Comparison of ENCODE assay signal across 8 cellular contexts in the genomic region with DNA sequence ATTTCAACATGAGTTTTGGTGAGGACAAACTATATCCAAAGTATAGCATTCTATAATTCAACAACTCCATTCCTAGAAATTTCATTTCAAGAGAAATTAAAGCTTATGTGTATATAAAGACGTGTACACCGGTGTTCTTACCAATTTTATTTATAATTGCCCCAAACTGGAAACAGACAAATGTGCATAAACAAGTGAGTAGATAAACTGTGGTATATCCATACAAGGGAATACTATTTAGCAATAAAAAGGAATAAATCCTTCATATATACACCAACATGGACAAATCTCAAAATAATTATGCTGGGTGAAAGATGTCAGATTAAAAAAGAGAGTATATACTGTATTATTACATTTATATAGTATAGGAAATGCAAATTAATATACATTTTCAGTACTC. TPM values are rescaled to one million over a fixed set of nuclear protein-coding genes. Genes with fewer than 3 reads are reported as not detected.
"Had no signal": no experiment of that assay in that cellular context is flagged by ENCODE, and none has a peak within 500 bp of the region (broad histone marks: within the 10 kb centered on the region; RNA-seq: fewer than 3 reads in every experiment).

No MANE protein-coding gene starts in this region.

- H3K4me3 ChIP-seq: K562 had no signal

- DNase-seq: IMR-90 had no signal

- ATAC-seq: HepG2, K562 had no signal

- FAIRE-seq: HepG2, HTR-8/SVneo, K562 had no signal

- H3K27me3 Mint-ChIP-seq: IgD-negative memory B cell had no signal

- H3K27ac ChIP-seq: HL-60 had no signal

- H3K4me3 Mint-ChIP-seq: IgD-negative memory B cell had no signal

- H3K27ac Mint-ChIP-seq: IgD-negative memory B cell had no signal

RNA-seq across cellular contexts. Expression of a gene that starts 42.0 kb away (rescaled TPM):
- total RNA-seq: HepG2, HT-29, HT1080, IMR-90 had no signal
- polyA plus RNA-seq: HepG2, IMR-90 had no signal

RNA-seq across cellular contexts. Expression of a gene that starts 57.3 kb away (rescaled TPM):
- total RNA-seq: HepG2 had no signal
- polyA plus RNA-seq: HepG2, IgD-negative memory B cell, K562 had no signal
